Comparison of ENCODE assay signal across 8 cellular contexts in the genomic region with DNA sequence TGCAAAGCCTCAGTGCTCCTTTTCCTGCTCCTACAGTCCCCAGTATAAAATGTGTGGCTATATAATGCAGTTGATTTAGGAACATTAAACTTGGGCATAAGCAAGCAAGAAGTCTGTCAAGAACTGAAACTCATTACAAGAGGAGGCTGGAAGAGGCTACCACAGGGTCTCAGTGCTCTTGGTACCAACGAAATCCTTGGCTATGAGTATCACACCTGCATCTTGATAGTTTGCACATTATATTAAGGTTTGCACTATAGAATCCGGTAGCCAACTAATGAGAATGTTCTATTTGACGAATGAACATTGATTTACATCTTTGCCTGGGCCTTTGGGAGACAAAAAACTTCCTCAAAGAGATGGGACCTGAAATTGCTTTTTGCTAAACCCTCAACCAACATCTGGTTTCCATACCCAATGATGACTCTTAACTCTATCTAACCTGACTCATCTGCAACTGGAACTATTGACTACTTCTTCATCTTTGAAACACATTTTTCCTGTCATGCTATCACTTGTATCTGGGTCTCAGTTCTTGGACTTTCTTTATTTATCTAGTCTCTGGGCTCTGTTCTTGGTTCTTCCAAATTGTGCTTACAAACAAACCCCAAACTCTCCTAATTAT.
DNase-seq lines count a peak whose midpoint lies in the region; ATAC-seq and TF ChIP-seq lines count a peak whose summit lies in the region.

No MANE protein-coding gene starts in this region.

- H3K27me3 Mint-ChIP-seq in activated CD8-positive, alpha-beta T cell treated with anti-CD3 and anti-CD28 coated beads, Interleukin-2, amount 10 ng/mL, durations not matched to agents 7 days and 5 days (ENCODE audit: low read depth) = peaks cover 4% of the 10 kb centered on the region
- no peaks in the 10 kb centered on the region for H3K27me3 Mint-ChIP-seq in MCF 10A (ENCODE audit: insufficient read depth, unreplicated experiment)

- no peak overlapping the region for H2AFZ ChIP-seq in Karpas-422 (ENCODE audit: low read length)

- H3K27me3 ChIP-seq in Karpas-422 (ENCODE audit: low read length) = no peaks in the 10 kb centered on the region

- no peak overlapping the region for H3K4me3 Mint-ChIP-seq in activated CD8-positive, alpha-beta T cell treated with anti-CD3 and anti-CD28 coated beads, Interleukin-2, amount 10 ng/mL, durations not matched to agents 7 days and 5 days
- no peak overlapping the region for H3K4me3 Mint-ChIP-seq in MCF 10A (ENCODE audit: unreplicated experiment)

- CTCF ChIA-PET in activated CD8-positive, alpha-beta T cell treated with anti-CD3 and anti-CD28 coated beads, Interleukin-2, amount 10 ng/mL, durations not matched to agents 7 days and 5 days (lab: Charles Lee) = interaction anchor here (0.9 to 4.5 kb wide), 15 partner anchors 8 to 531 kb away, joined by 3 to 58 read pairs (median 4); no protein-coding TSS in a partner anchor
- CTCF ChIA-PET in MCF 10A (lab: Yijun Ruan, JAX) = interaction anchor here (0.6 to 8.5 kb wide), 18 partner anchors 9 to 1018 kb away, joined by 3 to 97 read pairs (median 8); no protein-coding TSS in a partner anchor

- H3K9me2 ChIP-seq in Karpas-422 (replicated peaks; ENCODE audit: insufficient read depth, low read length) = no peaks in the 10 kb centered on the region

- no peak overlapping the region for H3K27ac ChIP-seq in Karpas-422 (ENCODE audit: low read length)

- ATAC-seq in GM19351 (IDR thresholded peaks at IDR 0.05; ENCODE audit: unreplicated experiment) (peak; percentile 13), HG03064 (IDR thresholded peaks at IDR 0.05; ENCODE audit: low read depth, unreplicated experiment) (peak; percentile 18), left cardiac atrium (no peak), HG02884 (IDR thresholded peaks at IDR 0.05; ENCODE audit: unreplicated experiment) (no peak)
- ATAC-seq in activated CD8-positive, alpha-beta T cell treated with anti-CD3 and anti-CD28 coated beads, Interleukin-2, amount 10 ng/mL, durations not matched to agents 7 days and 5 days = peak; percentile 4

- intact Hi-C loops in left cardiac atrium (cut with DNase I) = loop anchor here in 1 of 2 donors (1.0 to 10.0 kb wide), 3 partner anchors 312 to 1190 kb away; no protein-coding TSS in a partner anchor
- intact Hi-C loops in MCF 10A (cut with micrococcal nuclease) = loop anchor here (1.0 to 5.0 kb wide), 11 partner anchors 60 to 1192 kb away; partner anchors contain the start of gene CTSC

- no peaks in the 10 kb centered on the region for H3K79me2 ChIP-seq in Karpas-422 (ENCODE audit: low read length)

- no peaks in the 10 kb centered on the region for H3K9me3 ChIP-seq in Karpas-422 (ENCODE audit: low read length)

- H3K9ac ChIP-seq in Karpas-422 (ENCODE audit: low read length) = no peak overlapping the region

- peaks cover 7% of the 10 kb centered on the region for H3K4me1 Mint-ChIP-seq in activated CD8-positive, alpha-beta T cell treated with anti-CD3 and anti-CD28 coated beads, Interleukin-2, amount 10 ng/mL, durations not matched to agents 7 days and 5 days (ENCODE audit: low read depth)
- peaks cover 6% of the 10 kb centered on the region for H3K4me1 Mint-ChIP-seq in MCF 10A (ENCODE audit: insufficient read depth, unreplicated experiment)

- no peaks in the 10 kb centered on the region for H4K20me1 ChIP-seq in Karpas-422 (ENCODE audit: insufficient read depth, low read depth, low read length)

- POLR2A ChIA-PET in activated CD8-positive, alpha-beta T cell treated with anti-CD3 and anti-CD28 coated beads, Interleukin-2, amount 10 ng/mL, durations not matched to agents 7 days and 5 days (lab: Charles Lee) = no interaction called here
- POLR2A ChIA-PET in MCF 10A (lab: Yijun Ruan, JAX) = interaction anchor here (1.0 to 3.9 kb wide), 2 partner anchors 208 to 529 kb away, joined by 4 to 16 read pairs; partner anchors contain the start of gene CTSC

- H3K4me1 ChIP-seq in Karpas-422 (ENCODE audit: low read length) = no peaks in the 10 kb centered on the region

- no TSS peak for BruUV-seq in MCF 10A (replicated peaks; lab: Mats Ljungman, UMichigan)

- no peaks in the 10 kb centered on the region for H3K36me3 Mint-ChIP-seq in activated CD8-positive, alpha-beta T cell treated with anti-CD3 and anti-CD28 coated beads, Interleukin-2, amount 10 ng/mL, durations not matched to agents 7 days and 5 days (ENCODE audit: low read depth)
- H3K36me3 Mint-ChIP-seq in MCF 10A (ENCODE audit: insufficient read depth, unreplicated experiment) = no peaks in the 10 kb centered on the region

- H3K27ac Mint-ChIP-seq in activated CD8-positive, alpha-beta T cell treated with anti-CD3 and anti-CD28 coated beads, Interleukin-2, amount 10 ng/mL, durations not matched to agents 7 days and 5 days = no peak overlapping the region
- no peak overlapping the region for H3K27ac Mint-ChIP-seq in MCF 10A (ENCODE audit: low read depth, unreplicated experiment)

- H3K4me3 ChIP-seq in Karpas-422 (ENCODE audit: low read length) = no peak overlapping the region

- H3K9me3 Mint-ChIP-seq in activated CD8-positive, alpha-beta T cell treated with anti-CD3 and anti-CD28 coated beads, Interleukin-2, amount 10 ng/mL, durations not matched to agents 7 days and 5 days (ENCODE audit: insufficient read depth) = no peaks in the 10 kb centered on the region
- H3K9me3 Mint-ChIP-seq in MCF 10A (ENCODE audit: unreplicated experiment) = no peaks in the 10 kb centered on the region

- no peak for TF ChIP-seq CTCF in MCF 10A (IDR thresholded peaks at IDR 0.05; ENCODE audit: unreplicated experiment)

- DNase-seq in AG20443 (ENCODE audit: low spot score) = peak; percentile 24
- no peak for DNase-seq in activated CD8-positive, alpha-beta T cell treated with anti-CD3 and anti-CD28 coated beads, Interleukin-2, amount 10 ng/mL, durations not matched to agents 7 days and 5 days
- no peak for DNase-seq in left cardiac atrium
- DNase-seq in Karpas-422 = no peak
- no peak for DNase-seq in MCF 10A (ENCODE audit: unreplicated experiment)

- no peaks in the 10 kb centered on the region for H3K36me3 ChIP-seq in Karpas-422 (ENCODE audit: insufficient read depth, low read length)

- H3K4me2 ChIP-seq in Karpas-422 (ENCODE audit: low read depth, low read length, poor library complexity, severe bottlenecking) = no peak overlapping the region

Comparison
In these comparisons a context has a peak if more than half of its experiments do, and no peak if none do; other contexts are left out.
1. ATAC-seq: peak in GM19351 (single experiment), HG03064 (single experiment) and activated CD8-positive, alpha-beta T cell treated with anti-CD3 and anti-CD28 coated beads, Interleukin-2, amount 10 ng/mL, durations not matched to agents 7 days and 5 days (single experiment); none in left cardiac atrium (0 of 2) and HG02884 (single experiment).